In the genomic region with DNA sequence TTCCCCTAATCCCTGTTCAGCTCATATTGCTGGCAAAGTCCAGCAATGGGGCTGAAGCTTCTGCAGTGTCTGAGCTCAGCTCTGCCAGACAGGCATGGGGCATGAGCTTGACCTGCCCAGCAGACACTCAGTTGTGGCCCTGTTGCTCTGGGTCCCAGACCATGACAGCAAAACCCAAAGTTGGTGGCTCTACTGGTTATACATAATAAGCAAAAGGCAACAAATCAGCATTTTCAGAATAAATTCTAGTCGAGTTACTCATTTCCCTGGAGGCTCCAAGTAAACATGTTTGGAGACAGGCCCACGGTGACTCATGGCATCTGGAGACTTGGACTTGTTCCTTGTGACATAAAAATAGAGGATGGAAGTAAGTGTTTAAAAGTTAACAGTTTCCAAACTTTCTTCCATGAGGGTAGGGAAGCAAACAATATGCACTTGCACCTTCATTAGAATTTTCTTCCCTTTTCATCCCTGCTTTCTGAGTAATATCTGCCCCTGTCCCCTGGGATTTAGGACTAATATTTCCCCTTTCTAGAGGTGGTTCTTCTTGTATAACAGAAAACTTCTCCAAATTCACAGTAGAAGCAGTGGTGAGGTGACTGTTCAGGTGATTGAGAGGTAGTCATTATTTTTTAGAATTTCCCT, we compare ENCODE assay signal across 1 cellular context.
TF ChIP-seq lines count a peak whose summit lies in the region.

No MANE protein-coding gene starts in this region.

TF ChIP-seq in HepG2, 621 proteins besides CTCF, POLR2A, EP300 and RAD21 (continued from another document):
- TF ChIP-seq, protein P1, sequence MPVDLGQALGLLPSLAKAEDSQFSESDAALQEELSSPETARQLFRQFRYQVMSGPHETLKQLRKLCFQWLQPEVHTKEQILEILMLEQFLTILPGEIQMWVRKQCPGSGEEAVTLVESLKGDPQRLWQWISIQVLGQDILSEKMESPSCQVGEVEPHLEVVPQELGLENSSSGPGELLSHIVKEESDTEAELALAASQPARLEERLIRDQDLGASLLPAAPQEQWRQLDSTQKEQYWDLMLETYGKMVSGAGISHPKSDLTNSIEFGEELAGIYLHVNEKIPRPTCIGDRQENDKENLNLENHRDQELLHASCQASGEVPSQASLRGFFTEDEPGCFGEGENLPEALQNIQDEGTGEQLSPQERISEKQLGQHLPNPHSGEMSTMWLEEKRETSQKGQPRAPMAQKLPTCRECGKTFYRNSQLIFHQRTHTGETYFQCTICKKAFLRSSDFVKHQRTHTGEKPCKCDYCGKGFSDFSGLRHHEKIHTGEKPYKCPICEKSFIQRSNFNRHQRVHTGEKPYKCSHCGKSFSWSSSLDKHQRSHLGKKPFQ (CRISPR knock-in tag; IDR thresholded peaks at IDR 0.05; ENCODE audit: insufficient replicate concordance): no peak
TF ChIP-seq in HepG2: peak in this region for 3.
